8 cellular contexts compared by ENCODE assay signal in the genomic region with DNA sequence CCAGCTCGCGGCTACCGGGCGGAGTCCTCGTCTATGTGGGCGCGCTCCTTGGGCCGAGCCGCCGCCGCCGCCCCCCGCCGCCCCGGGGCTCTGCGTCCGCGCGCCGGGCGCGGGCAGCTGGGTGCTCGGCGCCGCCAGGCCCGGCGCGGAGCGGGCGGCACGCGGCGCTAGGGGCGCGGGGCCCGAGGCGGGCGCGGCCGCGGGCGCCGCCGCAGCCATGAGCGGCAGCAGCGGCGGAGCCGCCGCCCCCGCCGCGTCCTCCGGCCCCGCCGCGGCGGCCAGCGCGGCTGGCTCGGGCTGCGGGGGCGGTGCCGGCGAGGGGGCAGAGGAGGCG. TPM values are rescaled to one million over a fixed set of nuclear protein-coding genes. Genes with fewer than 3 reads are reported as not detected.
DNase-seq lines count a peak whose midpoint lies in the region; ATAC-seq, FAIRE-seq and TF ChIP-seq lines count a peak whose summit lies in the region.

No MANE protein-coding gene starts in this region.

- H3K9me3 ChIP-seq in SU-DHL-6 (ENCODE audit: insufficient read depth, low read length) (no peaks in the 10 kb centered on the region), liver (ENCODE audit: control insufficient read depth in 4 of 4, low read length in 3 of 4) (no peaks in the 10 kb centered on the region)
- no peaks in the 10 kb centered on the region for H3K9me3 ChIP-seq in effector memory CD4-positive, alpha-beta T cell (ENCODE audit: control insufficient read depth, low read length)

- under 1% methylated on average over 65 of the region's 65 CpGs for WGBS in liver

- peaks cover 7 to 27% (median 20%) of the 10 kb centered on the region in 4 donors for H3K4me1 ChIP-seq in liver (ENCODE audit: control insufficient read depth in 4 of 4, insufficient read depth in 4 of 4, low read length in 3 of 4)
- H3K4me1 ChIP-seq in effector memory CD4-positive, alpha-beta T cell (ENCODE audit: control insufficient read depth, insufficient read depth, low read length, poor library complexity, severe bottlenecking) = peaks cover 5% of the 10 kb centered on the region

- no peak for FAIRE-seq in HTR-8/SVneo (lab: Jason Lieb, UNC)

- H3K27ac ChIP-seq in SU-DHL-6 (ENCODE audit: low read depth, low read length) = peak overlapping the region; percentile 40; the same call in 1 of the 2 replicates
- H3K27ac ChIP-seq in liver (ENCODE audit: low read depth in 1 of 2, low read length in 2 of 2) = peak overlapping the region; percentile 90
- no peak overlapping the region for H3K27ac ChIP-seq in effector memory CD4-positive, alpha-beta T cell (ENCODE audit: insufficient read depth, low read length, poor library complexity, severe bottlenecking)

- no peak for TF ChIP-seq CTCF in GM12864 (IDR thresholded peaks at IDR 0.05; ENCODE audit: low read depth, low read length, missing control alignments)
- no peak for TF ChIP-seq CTCF in SU-DHL-6 (IDR thresholded peaks at IDR 0.05; ENCODE audit: insufficient read depth, low read length, poor library complexity, severe bottlenecking)
- no peak for TF ChIP-seq CTCF in liver (IDR thresholded peaks at IDR 0.05; ENCODE audit: low read depth, low read length, missing input control)

- H3K79me2 ChIP-seq in SU-DHL-6 (ENCODE audit: insufficient read depth, low read length) = peaks cover 7% of the 10 kb centered on the region; the same call in 1 of the 2 replicates

- DNase-seq in GM12864 (ENCODE audit: low read depth) (no peak), HPDE6-E6E7 (ENCODE audit: extremely low spot score) (no peak), HTR-8/SVneo (ENCODE audit: insufficient read length, low spot score) (no peak), mesenteric fat pad (ENCODE audit: low spot score) (no peak)
- no peak for DNase-seq in effector memory CD4-positive, alpha-beta T cell

- no peaks in the 10 kb centered on the region for H3F3A ChIP-seq in SU-DHL-6 (ENCODE audit: insufficient read depth)

- no peaks in the 10 kb centered on the region for H3K9me2 ChIP-seq in SU-DHL-6 (replicated peaks; ENCODE audit: insufficient read depth, low read length)

- no peak for TF ChIP-seq RAD21 in liver (IDR thresholded peaks at IDR 0.05)

- H3K4me2 ChIP-seq in SU-DHL-6 (ENCODE audit: low read depth, low read length, poor library complexity, severe bottlenecking) = peak overlapping the region; percentile 98

- ATAC-seq in HG02588 (IDR thresholded peaks at IDR 0.05; ENCODE audit: unreplicated experiment) = peak; percentile 10

- H3K9ac ChIP-seq in SU-DHL-6 (ENCODE audit: low read length) = peak overlapping the region; percentile 75
- peak overlapping the region in 1 of 2 donors; percentile 77 for H3K9ac ChIP-seq in liver (ENCODE audit: low read depth in 1 of 2, low read length in 2 of 2)

- H4K20me1 ChIP-seq in SU-DHL-6 (ENCODE audit: low read depth, low read length) = peaks cover 25% of the 10 kb centered on the region

- H2AFZ ChIP-seq in SU-DHL-6 (ENCODE audit: low read depth, low read length, severe bottlenecking) = no peak overlapping the region

- H3K36me3 ChIP-seq in SU-DHL-6 (ENCODE audit: low read length) (no peaks in the 10 kb centered on the region), liver (ENCODE audit: control insufficient read depth in 4 of 4, insufficient read depth in 3 of 4, low read depth in 1 of 4, low read length in 3 of 4) (no peaks in the 10 kb centered on the region)
- no peaks in the 10 kb centered on the region for H3K36me3 ChIP-seq in effector memory CD4-positive, alpha-beta T cell (ENCODE audit: control insufficient read depth, insufficient read depth, low read length)

- H3K4me3 ChIP-seq in GM12864 (ENCODE audit: low read depth, low read length) = peak overlapping the region; percentile 98; the same call in 1 of the 2 replicates
- peak overlapping the region; percentile 81 for H3K4me3 ChIP-seq in SU-DHL-6 (ENCODE audit: insufficient read depth, low read length, poor library complexity, severe bottlenecking)
- H3K4me3 ChIP-seq in liver (ENCODE audit: low read depth in 1 of 3, low read length in 3 of 3) = peak overlapping the region in 1 of 3 donors; percentile 94
- no peak overlapping the region for H3K4me3 ChIP-seq in effector memory CD4-positive, alpha-beta T cell (ENCODE audit: insufficient read depth, low read depth, low read length, poor library complexity, severe bottlenecking)

- no peaks in the 10 kb centered on the region for H3K27me3 ChIP-seq in SU-DHL-6 (ENCODE audit: low read length)
- no peaks in the 10 kb centered on the region for H3K27me3 ChIP-seq in liver (ENCODE audit: control insufficient read depth in 4 of 4, insufficient read depth in 4 of 4, low read length in 3 of 4)
- no peaks in the 10 kb centered on the region for H3K27me3 ChIP-seq in effector memory CD4-positive, alpha-beta T cell (replicated peaks; ENCODE audit: control insufficient read depth, insufficient read depth, low read length, poor library complexity, severe bottlenecking)

TF ChIP-seq in liver, 16 proteins besides CTCF, POLR2A, EP300 and RAD21:
- no peak for TF ChIP-seq JUND (IDR thresholded peaks at IDR 0.05)
- TF ChIP-seq, protein P1, sequence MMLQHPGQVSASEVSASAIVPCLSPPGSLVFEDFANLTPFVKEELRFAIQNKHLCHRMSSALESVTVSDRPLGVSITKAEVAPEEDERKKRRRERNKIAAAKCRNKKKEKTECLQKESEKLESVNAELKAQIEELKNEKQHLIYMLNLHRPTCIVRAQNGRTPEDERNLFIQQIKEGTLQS (IDR thresholded peaks at IDR 0.05) = no peak
- TF ChIP-seq SP1 (IDR thresholded peaks at IDR 0.05) = no peak
- no peak for TF ChIP-seq FOXA2 (IDR thresholded peaks at IDR 0.05)
- TF ChIP-seq HNF4G (IDR thresholded peaks at IDR 0.05) = no peak
- TF ChIP-seq RXRA (IDR thresholded peaks at IDR 0.05) = no peak
- no peak for TF ChIP-seq YY1 (IDR thresholded peaks at IDR 0.05)
- no peak for TF ChIP-seq TAF1 (conservative IDR thresholded peaks at IDR 0.05)
- TF ChIP-seq MAX (IDR thresholded peaks at IDR 0.05) = no peak
- TF ChIP-seq REST (IDR thresholded peaks at IDR 0.05) = no peak
- no peak for TF ChIP-seq FOXA1 (IDR thresholded peaks at IDR 0.05)
- TF ChIP-seq NR2F2 (IDR thresholded peaks at IDR 0.05) = no peak
- TF ChIP-seq HNF4A (conservative IDR thresholded peaks at IDR 0.05) = no peak
- TF ChIP-seq GABPA (IDR thresholded peaks at IDR 0.05 in 1 of 2, conservative IDR thresholded peaks at IDR 0.05 in 1 of 2) = no peak
- TF ChIP-seq, protein P2, sequence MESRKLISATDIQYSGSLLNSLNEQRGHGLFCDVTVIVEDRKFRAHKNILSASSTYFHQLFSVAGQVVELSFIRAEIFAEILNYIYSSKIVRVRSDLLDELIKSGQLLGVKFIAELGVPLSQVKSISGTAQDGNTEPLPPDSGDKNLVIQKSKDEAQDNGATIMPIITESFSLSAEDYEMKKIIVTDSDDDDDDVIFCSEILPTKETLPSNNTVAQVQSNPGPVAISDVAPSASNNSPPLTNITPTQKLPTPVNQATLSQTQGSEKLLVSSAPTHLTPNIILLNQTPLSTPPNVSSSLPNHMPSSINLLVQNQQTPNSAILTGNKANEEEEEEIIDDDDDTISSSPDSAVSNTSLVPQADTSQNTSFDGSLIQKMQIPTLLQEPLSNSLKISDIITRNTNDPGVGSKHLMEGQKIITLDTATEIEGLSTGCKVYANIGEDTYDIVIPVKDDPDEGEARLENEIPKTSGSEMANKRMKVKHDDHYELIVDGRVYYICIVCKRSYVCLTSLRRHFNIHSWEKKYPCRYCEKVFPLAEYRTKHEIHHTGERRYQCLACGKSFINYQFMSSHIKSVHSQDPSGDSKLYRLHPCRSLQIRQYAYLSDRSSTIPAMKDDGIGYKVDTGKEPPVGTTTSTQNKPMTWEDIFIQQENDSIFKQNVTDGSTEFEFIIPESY (IDR thresholded peaks at IDR 0.05) = no peak
- TF ChIP-seq EGR1 (IDR thresholded peaks at IDR 0.05; ENCODE audit: low read depth in 2 of 2) = no peak

RNA-seq across cellular contexts. Expression of gene TRIO, which starts 0.3 kb away (rescaled TPM):
- 10 to 100 TPM; 21.9 to 86.2 TPM for total RNA-seq in liver
- polyA plus RNA-seq in liver = 10 to 100 TPM in 1 of 2 donors, 1 to 10 TPM in 1; 8.5 to 10.1 TPM
- 145 TPM for total RNA-seq in mesenteric fat pad
